ENCODE assay signal across 18 cellular contexts in the genomic region with DNA sequence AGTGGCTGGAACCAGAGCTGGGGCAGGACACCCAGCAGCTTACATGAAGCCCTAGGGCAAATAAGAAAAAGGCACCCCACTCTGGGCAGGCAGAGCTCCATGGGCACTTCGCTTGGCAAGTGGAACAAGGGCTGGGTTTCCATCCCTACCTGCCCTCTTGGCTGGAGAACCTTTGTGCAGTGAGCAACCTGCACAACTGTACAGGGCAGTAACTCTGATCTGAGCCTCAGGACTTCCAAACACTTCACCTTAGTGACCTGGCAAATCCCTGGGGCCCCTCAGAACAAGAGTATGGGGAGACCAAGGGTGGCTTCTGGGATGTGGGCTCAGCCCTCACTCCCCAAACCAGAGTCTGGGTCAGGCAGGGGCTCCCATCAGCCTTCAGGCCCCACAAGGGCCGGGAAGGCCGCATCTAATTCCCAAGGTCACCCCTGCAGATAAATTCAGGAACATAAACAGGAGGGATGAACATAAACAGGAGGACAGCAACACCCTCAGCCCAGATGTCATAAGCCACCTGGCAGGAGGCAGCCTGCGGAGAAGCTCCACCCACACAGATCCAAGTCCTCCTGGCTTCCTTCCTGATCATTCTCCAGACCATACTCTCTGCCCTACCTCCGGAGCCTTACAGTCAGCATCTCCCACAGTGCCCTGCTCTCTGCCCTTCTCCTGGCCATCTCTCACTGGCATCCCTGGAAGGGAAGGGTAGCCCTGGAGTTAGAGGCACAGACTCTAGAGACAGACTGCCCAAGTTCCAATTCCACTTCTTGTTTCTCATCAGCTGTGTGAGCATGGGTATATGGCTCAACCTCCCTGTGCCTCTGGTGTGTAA. TPM values are rescaled to one million over a fixed set of nuclear protein-coding genes. Genes with fewer than 3 reads are reported as not detected.
"Had no signal": no experiment of that assay in that cellular context is flagged by ENCODE, and none has a peak within 500 bp of the region (broad histone marks: within the 10 kb centered on the region; RNA-seq: fewer than 3 reads in every experiment).

No MANE protein-coding gene starts in this region.

- H3K27ac Mint-ChIP-seq: activated CD4-positive, alpha-beta memory T cell treated with anti-CD3 and anti-CD28 coated beads, Interleukin-2, amount 10 ng/mL, durations not matched to agents 7 days and 5 days; activated CD4-positive, alpha-beta T cell treated with anti-CD3 and anti-CD28 coated beads for 36 hours; activated T-cell treated with anti-CD3 and anti-CD28 coated beads, Interleukin-2, amount 50 U/mL, for 72 hours; natural killer cell treated with Interleukin-12 subunit alpha and Interleukin-12 subunit beta and Interleukin-15 and Interleukin-18, amount 100 ng/mL, for 72 hours had no signal

- H3K36me3 Mint-ChIP-seq: natural killer cell treated with Interleukin-12 subunit alpha and Interleukin-12 subunit beta and Interleukin-15 and Interleukin-18, amount 100 ng/mL, for 72 hours had no signal

- H3K27ac ChIP-seq: ascending aorta, gastrocnemius medialis, heart right ventricle, sigmoid colon, upper lobe of left lung had no signal

- ATAC-seq: activated CD4-positive, alpha-beta T cell treated with anti-CD3 and anti-CD28 coated beads for 36 hours; activated T-cell treated with anti-CD3 and anti-CD28 coated beads, Interleukin-2, amount 50 U/mL, for 72 hours; gastrocnemius medialis; heart right ventricle; natural killer cell treated with Interleukin-12 subunit alpha and Interleukin-12 subunit beta and Interleukin-15 and Interleukin-18, amount 100 ng/mL, for 72 hours had no signal

- DNase-seq: activated CD4-positive, alpha-beta memory T cell treated with anti-CD3 and anti-CD28 coated beads, Interleukin-2, amount 10 ng/mL, durations not matched to agents 7 days and 5 days; activated CD4-positive, alpha-beta T cell treated with anti-CD3 and anti-CD28 coated beads for 36 hours; activated CD8-positive, alpha-beta memory T cell treated with anti-CD3 and anti-CD28 coated beads, Interleukin-2, amount 50 U/mL, for 4 hours; activated T-cell treated with anti-CD3 and anti-CD28 coated beads, Interleukin-2, amount 50 U/mL, for 72 hours; effector CD4-positive, alpha-beta T cell; gastrocnemius medialis; heart right ventricle; occipital lobe; sigmoid colon; stimulated activated CD4-positive, alpha-beta T cell treated with anti-CD3 and anti-CD28 coated beads, Interleukin-12 subunit alpha, Interleukin-12 subunit beta, amount 100 ng/mL, for 4 hours; stimulated activated naive CD4-positive, alpha-beta T cell; substantia nigra; T1000; upper lobe of left lung had no signal

- H3K36me3 ChIP-seq: ascending aorta, gastrocnemius medialis, heart right ventricle, sigmoid colon, upper lobe of left lung had no signal

- H3K9me3 ChIP-seq: ascending aorta, gastrocnemius medialis, heart right ventricle, sigmoid colon, upper lobe of left lung had no signal

- H3K27me3 ChIP-seq: ascending aorta, upper lobe of left lung had no signal

- H3K4me3 ChIP-seq: ascending aorta, gastrocnemius medialis, heart right ventricle, lung, sigmoid colon, upper lobe of left lung had no signal

- H3K9me3 Mint-ChIP-seq: activated CD4-positive, alpha-beta memory T cell treated with anti-CD3 and anti-CD28 coated beads, Interleukin-2, amount 10 ng/mL, durations not matched to agents 7 days and 5 days; activated T-cell treated with anti-CD3 and anti-CD28 coated beads, Interleukin-2, amount 50 U/mL, for 72 hours; natural killer cell treated with Interleukin-12 subunit alpha and Interleukin-12 subunit beta and Interleukin-15 and Interleukin-18, amount 100 ng/mL, for 72 hours had no signal

- H3K4me1 ChIP-seq: gastrocnemius medialis had no signal

- H3K4me3 Mint-ChIP-seq: activated CD4-positive, alpha-beta memory T cell treated with anti-CD3 and anti-CD28 coated beads, Interleukin-2, amount 10 ng/mL, durations not matched to agents 7 days and 5 days; activated CD4-positive, alpha-beta T cell treated with anti-CD3 and anti-CD28 coated beads for 36 hours; activated T-cell treated with anti-CD3 and anti-CD28 coated beads, Interleukin-2, amount 50 U/mL, for 72 hours; natural killer cell treated with Interleukin-12 subunit alpha and Interleukin-12 subunit beta and Interleukin-15 and Interleukin-18, amount 100 ng/mL, for 72 hours had no signal

RNA-seq across cellular contexts. Expression of a gene that starts 37.5 kb away (rescaled TPM):
- total RNA-seq: activated CD4-positive, alpha-beta memory T cell treated with anti-CD3 and anti-CD28 coated beads, Interleukin-2, amount 10 ng/mL, durations not matched to agents 7 days and 5 days; activated CD4-positive, alpha-beta T cell treated with anti-CD3 and anti-CD28 coated beads for 36 hours; activated T-cell treated with anti-CD3 and anti-CD28 coated beads, Interleukin-2, amount 50 U/mL, for 72 hours; ascending aorta; heart right ventricle; natural killer cell treated with Interleukin-12 subunit alpha and Interleukin-12 subunit beta and Interleukin-15 and Interleukin-18, amount 100 ng/mL, for 72 hours; occipital lobe; pulmonary artery endothelial cell had no signal

RNA-seq across cellular contexts. Expression of a gene that starts 56.1 kb away (rescaled TPM):
- total RNA-seq: activated CD4-positive, alpha-beta memory T cell treated with anti-CD3 and anti-CD28 coated beads, Interleukin-2, amount 10 ng/mL, durations not matched to agents 7 days and 5 days; activated CD4-positive, alpha-beta T cell treated with anti-CD3 and anti-CD28 coated beads for 36 hours; activated T-cell treated with anti-CD3 and anti-CD28 coated beads, Interleukin-2, amount 50 U/mL, for 72 hours; ascending aorta; gastrocnemius medialis; heart right ventricle; lung; natural killer cell treated with Interleukin-12 subunit alpha and Interleukin-12 subunit beta and Interleukin-15 and Interleukin-18, amount 100 ng/mL, for 72 hours; occipital lobe; pulmonary artery endothelial cell; sigmoid colon; upper lobe of left lung had no signal
- polyA plus RNA-seq: heart right ventricle, lung, sigmoid colon had no signal
